ENCODE assay signal across 1 cellular context in the genomic region with DNA sequence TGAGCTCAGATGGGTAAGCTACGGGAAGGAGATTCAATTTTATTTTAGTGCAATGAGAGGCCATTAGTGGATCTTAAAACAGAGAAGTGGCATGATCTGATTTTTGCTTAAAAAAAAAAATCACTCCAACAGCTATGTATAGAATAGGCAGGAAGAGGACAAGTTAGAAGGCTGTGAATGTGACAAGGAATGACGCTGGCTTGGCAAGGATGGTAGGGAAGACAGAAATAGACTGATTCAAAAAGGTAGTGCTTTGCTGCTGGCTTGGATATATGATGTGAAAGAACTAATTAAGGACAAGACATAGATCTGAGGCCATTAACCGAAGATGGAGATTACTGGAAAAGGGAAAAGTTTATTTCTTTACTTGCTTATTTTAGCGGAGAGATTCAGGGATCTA.
TF ChIP-seq lines count a peak whose summit lies in the region.

No MANE protein-coding gene starts in this region.

TF ChIP-seq in GM23338, 12 proteins besides CTCF, POLR2A, EP300 and RAD21 (continued from another document):
- TF ChIP-seq, protein P1, sequence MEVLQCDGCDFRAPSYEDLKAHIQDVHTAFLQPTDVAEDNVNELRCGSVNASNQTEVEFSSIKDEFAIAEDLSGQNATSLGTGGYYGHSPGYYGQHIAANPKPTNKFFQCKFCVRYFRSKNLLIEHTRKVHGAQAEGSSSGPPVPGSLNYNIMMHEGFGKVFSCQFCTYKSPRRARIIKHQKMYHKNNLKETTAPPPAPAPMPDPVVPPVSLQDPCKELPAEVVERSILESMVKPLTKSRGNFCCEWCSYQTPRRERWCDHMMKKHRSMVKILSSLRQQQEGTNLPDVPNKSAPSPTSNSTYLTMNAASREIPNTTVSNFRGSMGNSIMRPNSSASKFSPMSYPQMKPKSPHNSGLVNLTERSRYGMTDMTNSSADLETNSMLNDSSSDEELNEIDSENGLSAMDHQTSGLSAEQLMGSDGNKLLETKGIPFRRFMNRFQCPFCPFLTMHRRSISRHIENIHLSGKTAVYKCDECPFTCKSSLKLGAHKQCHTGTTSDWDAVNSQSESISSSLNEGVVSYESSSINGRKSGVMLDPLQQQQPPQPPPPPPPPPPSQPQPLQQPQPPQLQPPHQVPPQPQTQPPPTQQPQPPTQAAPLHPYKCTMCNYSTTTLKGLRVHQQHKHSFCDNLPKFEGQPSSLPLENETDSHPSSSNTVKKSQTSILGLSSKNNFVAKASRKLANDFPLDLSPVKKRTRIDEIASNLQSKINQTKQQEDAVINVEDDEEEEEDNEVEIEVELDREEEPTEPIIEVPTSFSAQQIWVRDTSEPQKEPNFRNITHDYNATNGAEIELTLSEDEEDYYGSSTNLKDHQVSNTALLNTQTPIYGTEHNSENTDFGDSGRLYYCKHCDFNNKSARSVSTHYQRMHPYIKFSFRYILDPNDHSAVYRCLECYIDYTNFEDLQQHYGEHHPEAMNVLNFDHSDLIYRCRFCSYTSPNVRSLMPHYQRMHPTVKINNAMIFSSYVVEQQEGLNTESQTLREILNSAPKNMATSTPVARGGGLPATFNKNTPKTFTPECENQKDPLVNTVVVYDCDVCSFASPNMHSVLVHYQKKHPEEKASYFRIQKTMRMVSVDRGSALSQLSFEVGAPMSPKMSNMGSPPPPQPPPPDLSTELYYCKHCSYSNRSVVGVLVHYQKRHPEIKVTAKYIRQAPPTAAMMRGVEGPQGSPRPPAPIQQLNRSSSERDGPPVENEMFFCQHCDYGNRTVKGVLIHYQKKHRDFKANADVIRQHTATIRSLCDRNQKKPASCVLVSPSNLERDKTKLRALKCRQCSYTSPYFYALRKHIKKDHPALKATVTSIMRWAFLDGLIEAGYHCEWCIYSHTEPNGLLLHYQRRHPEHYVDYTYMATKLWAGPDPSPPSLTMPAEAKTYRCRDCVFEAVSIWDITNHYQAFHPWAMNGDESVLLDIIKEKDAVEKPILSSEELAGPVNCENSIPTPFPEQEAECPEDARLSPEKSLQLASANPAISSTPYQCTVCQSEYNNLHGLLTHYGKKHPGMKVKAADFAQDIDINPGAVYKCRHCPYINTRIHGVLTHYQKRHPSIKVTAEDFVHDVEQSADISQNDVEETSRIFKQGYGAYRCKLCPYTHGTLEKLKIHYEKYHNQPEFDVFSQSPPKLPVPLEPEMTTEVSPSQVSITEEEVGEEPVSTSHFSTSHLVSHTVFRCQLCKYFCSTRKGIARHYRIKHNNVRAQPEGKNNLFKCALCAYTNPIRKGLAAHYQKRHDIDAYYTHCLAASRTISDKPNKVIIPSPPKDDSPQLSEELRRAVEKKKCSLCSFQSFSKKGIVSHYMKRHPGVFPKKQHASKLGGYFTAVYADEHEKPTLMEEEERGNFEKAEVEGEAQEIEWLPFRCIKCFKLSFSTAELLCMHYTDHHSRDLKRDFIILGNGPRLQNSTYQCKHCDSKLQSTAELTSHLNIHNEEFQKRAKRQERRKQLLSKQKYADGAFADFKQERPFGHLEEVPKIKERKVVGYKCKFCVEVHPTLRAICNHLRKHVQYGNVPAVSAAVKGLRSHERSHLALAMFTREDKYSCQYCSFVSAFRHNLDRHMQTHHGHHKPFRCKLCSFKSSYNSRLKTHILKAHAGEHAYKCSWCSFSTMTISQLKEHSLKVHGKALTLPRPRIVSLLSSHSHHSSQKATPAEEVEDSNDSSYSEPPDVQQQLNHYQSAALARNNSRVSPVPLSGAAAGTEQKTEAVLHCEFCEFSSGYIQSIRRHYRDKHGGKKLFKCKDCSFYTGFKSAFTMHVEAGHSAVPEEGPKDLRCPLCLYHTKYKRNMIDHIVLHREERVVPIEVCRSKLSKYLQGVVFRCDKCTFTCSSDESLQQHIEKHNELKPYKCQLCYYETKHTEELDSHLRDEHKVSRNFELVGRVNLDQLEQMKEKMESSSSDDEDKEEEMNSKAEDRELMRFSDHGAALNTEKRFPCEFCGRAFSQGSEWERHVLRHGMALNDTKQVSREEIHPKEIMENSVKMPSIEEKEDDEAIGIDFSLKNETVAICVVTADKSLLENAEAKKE (CRISPR knock-in tag; IDR thresholded peaks at IDR 0.05), result no peak
- TF ChIP-seq, protein P2, sequence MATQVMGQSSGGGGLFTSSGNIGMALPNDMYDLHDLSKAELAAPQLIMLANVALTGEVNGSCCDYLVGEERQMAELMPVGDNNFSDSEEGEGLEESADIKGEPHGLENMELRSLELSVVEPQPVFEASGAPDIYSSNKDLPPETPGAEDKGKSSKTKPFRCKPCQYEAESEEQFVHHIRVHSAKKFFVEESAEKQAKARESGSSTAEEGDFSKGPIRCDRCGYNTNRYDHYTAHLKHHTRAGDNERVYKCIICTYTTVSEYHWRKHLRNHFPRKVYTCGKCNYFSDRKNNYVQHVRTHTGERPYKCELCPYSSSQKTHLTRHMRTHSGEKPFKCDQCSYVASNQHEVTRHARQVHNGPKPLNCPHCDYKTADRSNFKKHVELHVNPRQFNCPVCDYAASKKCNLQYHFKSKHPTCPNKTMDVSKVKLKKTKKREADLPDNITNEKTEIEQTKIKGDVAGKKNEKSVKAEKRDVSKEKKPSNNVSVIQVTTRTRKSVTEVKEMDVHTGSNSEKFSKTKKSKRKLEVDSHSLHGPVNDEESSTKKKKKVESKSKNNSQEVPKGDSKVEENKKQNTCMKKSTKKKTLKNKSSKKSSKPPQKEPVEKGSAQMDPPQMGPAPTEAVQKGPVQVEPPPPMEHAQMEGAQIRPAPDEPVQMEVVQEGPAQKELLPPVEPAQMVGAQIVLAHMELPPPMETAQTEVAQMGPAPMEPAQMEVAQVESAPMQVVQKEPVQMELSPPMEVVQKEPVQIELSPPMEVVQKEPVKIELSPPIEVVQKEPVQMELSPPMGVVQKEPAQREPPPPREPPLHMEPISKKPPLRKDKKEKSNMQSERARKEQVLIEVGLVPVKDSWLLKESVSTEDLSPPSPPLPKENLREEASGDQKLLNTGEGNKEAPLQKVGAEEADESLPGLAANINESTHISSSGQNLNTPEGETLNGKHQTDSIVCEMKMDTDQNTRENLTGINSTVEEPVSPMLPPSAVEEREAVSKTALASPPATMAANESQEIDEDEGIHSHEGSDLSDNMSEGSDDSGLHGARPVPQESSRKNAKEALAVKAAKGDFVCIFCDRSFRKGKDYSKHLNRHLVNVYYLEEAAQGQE (IDR thresholded peaks at IDR 0.05; ENCODE audit: unreplicated experiment), result no peak
- TF ChIP-seq ZNF114 (CRISPR knock-in tag; IDR thresholded peaks at IDR 0.05) (no peak), EZH2phosphoT487 (IDR thresholded peaks at IDR 0.05; ENCODE audit: unreplicated experiment) (no peak), JUNB (IDR thresholded peaks at IDR 0.05; ENCODE audit: unreplicated experiment) (no peak), ZNF331 (CRISPR knock-in tag; IDR thresholded peaks at IDR 0.05; ENCODE audit: low read depth) (no peak), STAT1 (IDR thresholded peaks at IDR 0.05; ENCODE audit: unreplicated experiment) (no peak)
- TF ChIP-seq, protein P3, sequence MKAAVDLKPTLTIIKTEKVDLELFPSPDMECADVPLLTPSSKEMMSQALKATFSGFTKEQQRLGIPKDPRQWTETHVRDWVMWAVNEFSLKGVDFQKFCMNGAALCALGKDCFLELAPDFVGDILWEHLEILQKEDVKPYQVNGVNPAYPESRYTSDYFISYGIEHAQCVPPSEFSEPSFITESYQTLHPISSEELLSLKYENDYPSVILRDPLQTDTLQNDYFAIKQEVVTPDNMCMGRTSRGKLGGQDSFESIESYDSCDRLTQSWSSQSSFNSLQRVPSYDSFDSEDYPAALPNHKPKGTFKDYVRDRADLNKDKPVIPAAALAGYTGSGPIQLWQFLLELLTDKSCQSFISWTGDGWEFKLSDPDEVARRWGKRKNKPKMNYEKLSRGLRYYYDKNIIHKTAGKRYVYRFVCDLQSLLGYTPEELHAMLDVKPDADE (IDR thresholded peaks at IDR 0.05), result no peak
TF ChIP-seq in GM23338: peak in this region for 0.
